In genomic region chr12:124404162-124404561, GRCh38 we compare ENCODE assay signal across 15 cellular contexts.
DNase-seq lines count a peak whose midpoint lies in the region; ATAC-seq and TF ChIP-seq lines count a peak whose summit lies in the region.
"Had no signal": no experiment of that assay in that cellular context is flagged by ENCODE, and none has a peak within 500 bp of the region (broad histone marks: within the 10 kb centered on the region; RNA-seq: fewer than 3 reads in every experiment).

No MANE protein-coding gene starts in this region.

- no peaks in the 10 kb centered on the region; the same call in 1 of the 2 replicates for H3K36me3 ChIP-seq in Panc1 (ENCODE audit: control insufficient read depth, insufficient read depth, low read length)

- POLR2A ChIA-PET in Panc1 (lab: Charles Lee), result no interaction called here

- H3K4me3 Mint-ChIP-seq in stimulated activated naive B cell treated with anti-CD40 and anti-IgM and Interleukin-4, amounts not matched to agents 10 μg/mL and 1 μg/mL and 100 μg/mL, for 72 hours, result no peak overlapping the region
- H3K4me3 Mint-ChIP-seq: activated naive CD8-positive, alpha-beta T cell; CD4-positive, CD25-positive, alpha-beta regulatory T cell; memory B cell had no signal

- H3K9me3 ChIP-seq in Panc1 (ENCODE audit: control insufficient read depth, insufficient read depth, low read depth, low read length), result no peaks in the 10 kb centered on the region
- H3K9me3 ChIP-seq: pancreas had no signal

- no peaks in the 10 kb centered on the region for H3K9me3 Mint-ChIP-seq in stimulated activated naive B cell treated with anti-CD40 and anti-IgM and Interleukin-4, amounts not matched to agents 10 μg/mL and 1 μg/mL and 100 μg/mL, for 72 hours
- H3K9me3 Mint-ChIP-seq: CD4-positive, CD25-positive, alpha-beta regulatory T cell; memory B cell had no signal

- CTCF ChIA-PET in Panc1 (lab: Charles Lee), result no interaction called here

- peak; percentile 50 for DNase-seq in DMS79 treated with DMSO at 0.1 percent for 48 hours (lab: John Stamatoyannopoulos, UW)
- DNase-seq in Panc1 (ENCODE audit: low read depth, low spot score), result no peak
- DNase-seq in left ventricle myocardium superior, result peak; percentile 71
- DNase-seq in stimulated activated naive B cell treated with anti-CD40 and anti-IgM and Interleukin-4, amounts not matched to agents 10 μg/mL and 1 μg/mL and 100 μg/mL, for 72 hours, result no peak
- no peak for DNase-seq in EL
- no peak for DNase-seq in HT-29 (ENCODE audit: low spot score)
- DNase-seq in SHP77 (lab: John Stamatoyannopoulos, UW), result no peak
- no peak for DNase-seq in activated CD4-positive, alpha-beta T cell treated with anti-CD3 and anti-CD28 coated beads, Interleukin-2, amount 50 U/mL, for 1 hour
- DNase-seq: CD4-positive, CD25-positive, alpha-beta regulatory T cell; GF-D8; GOT3; NCI-H226 had no signal

- H3K27ac ChIP-seq in Panc1 (ENCODE audit: low read length), result peak overlapping the region; percentile 29; the same call in 1 of the 2 replicates
- H3K27ac ChIP-seq: pancreas had no signal

- H3K27me3 Mint-ChIP-seq in stimulated activated naive B cell treated with anti-CD40 and anti-IgM and Interleukin-4, amounts not matched to agents 10 μg/mL and 1 μg/mL and 100 μg/mL, for 72 hours, result no peaks in the 10 kb centered on the region
- H3K27me3 Mint-ChIP-seq: activated naive CD8-positive, alpha-beta T cell; CD4-positive, CD25-positive, alpha-beta regulatory T cell; memory B cell had no signal

- H3K4me3 ChIP-seq in Panc1 (ENCODE audit: low read depth in 2 of 2, low read length in 2 of 2), result no peak overlapping the region
- H3K4me3 ChIP-seq: pancreas had no signal

- ATAC-seq in Panc1 (no peak), left ventricle myocardium superior (peak; percentile 53)
- no peak for ATAC-seq in stimulated activated naive B cell treated with anti-CD40 and anti-IgM and Interleukin-4, amounts not matched to agents 10 μg/mL and 1 μg/mL and 100 μg/mL, for 72 hours (replicated peaks)
- ATAC-seq: pancreas had no signal

- TF ChIP-seq CTCF in Panc1 (IDR thresholded peaks at IDR 0.05), result no peak

- in situ Hi-C loops in Panc1 (cut with HindIII; ENCODE audit: low pct_unique_long_range_greater_than_20kb, low sequenced_read_pairs), result no loop called here

- H3K4me1 ChIP-seq in Panc1 (ENCODE audit: control insufficient read depth, insufficient read depth, low read length), result peaks cover 24% of the 10 kb centered on the region
- H3K4me1 ChIP-seq: pancreas had no signal

- peaks cover 8 to 9% of the 10 kb centered on the region in 2 donors for H3K4me1 Mint-ChIP-seq in stimulated activated naive B cell treated with anti-CD40 and anti-IgM and Interleukin-4, amounts not matched to agents 10 μg/mL and 1 μg/mL and 100 μg/mL, for 72 hours

- BruUV-seq in Panc1 (replicated peaks; lab: Mats Ljungman, UMichigan), result no TSS peak

- intact Hi-C loops in Panc1 (cut with micrococcal nuclease; ENCODE audit: unreplicated experiment) (no loop called here), left ventricle myocardium superior (cut with micrococcal nuclease) (no loop called here)

- H3K27ac Mint-ChIP-seq in stimulated activated naive B cell treated with anti-CD40 and anti-IgM and Interleukin-4, amounts not matched to agents 10 μg/mL and 1 μg/mL and 100 μg/mL, for 72 hours, result peak overlapping the region; percentile 9
- H3K27ac Mint-ChIP-seq: activated naive CD8-positive, alpha-beta T cell had no signal

- H3K27me3 ChIP-seq in Panc1 (ENCODE audit: control insufficient read depth, insufficient read depth, low read length), result no peaks in the 10 kb centered on the region
- H3K27me3 ChIP-seq: pancreas had no signal

- peaks cover 52 to 60% of the 10 kb centered on the region in 2 donors for H3K36me3 Mint-ChIP-seq in stimulated activated naive B cell treated with anti-CD40 and anti-IgM and Interleukin-4, amounts not matched to agents 10 μg/mL and 1 μg/mL and 100 μg/mL, for 72 hours

Comparison
In these comparisons a context has a peak if more than half of its experiments do, and no peak if none do; other contexts are left out.
1. DNase-seq: peak in DMS79 treated with DMSO at 0.1 percent for 48 hours (single experiment) and left ventricle myocardium superior (single experiment); none in Panc1 (single experiment), stimulated activated naive B cell treated with anti-CD40 and anti-IgM and Interleukin-4, amounts not matched to agents 10 μg/mL and 1 μg/mL and 100 μg/mL, for 72 hours (single experiment), EL (single experiment), HT-29 (single experiment), SHP77 (0 of 2) and activated CD4-positive, alpha-beta T cell treated with anti-CD3 and anti-CD28 coated beads, Interleukin-2, amount 50 U/mL, for 1 hour (single experiment).